Comparison of ENCODE assay signal across 1 cellular context in the genomic region with DNA sequence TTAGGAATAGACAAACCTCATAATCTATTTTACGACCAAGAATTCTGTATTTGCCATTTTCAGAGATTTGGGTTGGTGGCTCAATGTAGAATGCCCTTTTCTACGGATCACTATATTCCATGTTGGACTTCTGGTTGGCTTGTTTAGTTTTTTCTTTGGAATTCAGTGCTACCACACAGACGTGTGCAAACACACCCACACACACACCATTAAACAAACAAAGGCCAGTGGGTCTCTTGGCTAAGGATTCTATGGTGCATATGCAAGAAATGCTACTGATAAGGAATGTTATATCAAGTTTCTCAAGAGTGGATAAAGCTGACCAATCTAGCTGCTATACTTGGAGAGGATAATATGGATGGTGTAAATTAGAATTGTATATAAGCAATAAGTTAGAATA.
TF ChIP-seq lines count a peak whose summit lies in the region.

No MANE protein-coding gene starts in this region.

TF ChIP-seq in GM23338, 12 proteins besides CTCF, POLR2A, EP300 and RAD21 (continued from another document):
- TF ChIP-seq, protein P1, sequence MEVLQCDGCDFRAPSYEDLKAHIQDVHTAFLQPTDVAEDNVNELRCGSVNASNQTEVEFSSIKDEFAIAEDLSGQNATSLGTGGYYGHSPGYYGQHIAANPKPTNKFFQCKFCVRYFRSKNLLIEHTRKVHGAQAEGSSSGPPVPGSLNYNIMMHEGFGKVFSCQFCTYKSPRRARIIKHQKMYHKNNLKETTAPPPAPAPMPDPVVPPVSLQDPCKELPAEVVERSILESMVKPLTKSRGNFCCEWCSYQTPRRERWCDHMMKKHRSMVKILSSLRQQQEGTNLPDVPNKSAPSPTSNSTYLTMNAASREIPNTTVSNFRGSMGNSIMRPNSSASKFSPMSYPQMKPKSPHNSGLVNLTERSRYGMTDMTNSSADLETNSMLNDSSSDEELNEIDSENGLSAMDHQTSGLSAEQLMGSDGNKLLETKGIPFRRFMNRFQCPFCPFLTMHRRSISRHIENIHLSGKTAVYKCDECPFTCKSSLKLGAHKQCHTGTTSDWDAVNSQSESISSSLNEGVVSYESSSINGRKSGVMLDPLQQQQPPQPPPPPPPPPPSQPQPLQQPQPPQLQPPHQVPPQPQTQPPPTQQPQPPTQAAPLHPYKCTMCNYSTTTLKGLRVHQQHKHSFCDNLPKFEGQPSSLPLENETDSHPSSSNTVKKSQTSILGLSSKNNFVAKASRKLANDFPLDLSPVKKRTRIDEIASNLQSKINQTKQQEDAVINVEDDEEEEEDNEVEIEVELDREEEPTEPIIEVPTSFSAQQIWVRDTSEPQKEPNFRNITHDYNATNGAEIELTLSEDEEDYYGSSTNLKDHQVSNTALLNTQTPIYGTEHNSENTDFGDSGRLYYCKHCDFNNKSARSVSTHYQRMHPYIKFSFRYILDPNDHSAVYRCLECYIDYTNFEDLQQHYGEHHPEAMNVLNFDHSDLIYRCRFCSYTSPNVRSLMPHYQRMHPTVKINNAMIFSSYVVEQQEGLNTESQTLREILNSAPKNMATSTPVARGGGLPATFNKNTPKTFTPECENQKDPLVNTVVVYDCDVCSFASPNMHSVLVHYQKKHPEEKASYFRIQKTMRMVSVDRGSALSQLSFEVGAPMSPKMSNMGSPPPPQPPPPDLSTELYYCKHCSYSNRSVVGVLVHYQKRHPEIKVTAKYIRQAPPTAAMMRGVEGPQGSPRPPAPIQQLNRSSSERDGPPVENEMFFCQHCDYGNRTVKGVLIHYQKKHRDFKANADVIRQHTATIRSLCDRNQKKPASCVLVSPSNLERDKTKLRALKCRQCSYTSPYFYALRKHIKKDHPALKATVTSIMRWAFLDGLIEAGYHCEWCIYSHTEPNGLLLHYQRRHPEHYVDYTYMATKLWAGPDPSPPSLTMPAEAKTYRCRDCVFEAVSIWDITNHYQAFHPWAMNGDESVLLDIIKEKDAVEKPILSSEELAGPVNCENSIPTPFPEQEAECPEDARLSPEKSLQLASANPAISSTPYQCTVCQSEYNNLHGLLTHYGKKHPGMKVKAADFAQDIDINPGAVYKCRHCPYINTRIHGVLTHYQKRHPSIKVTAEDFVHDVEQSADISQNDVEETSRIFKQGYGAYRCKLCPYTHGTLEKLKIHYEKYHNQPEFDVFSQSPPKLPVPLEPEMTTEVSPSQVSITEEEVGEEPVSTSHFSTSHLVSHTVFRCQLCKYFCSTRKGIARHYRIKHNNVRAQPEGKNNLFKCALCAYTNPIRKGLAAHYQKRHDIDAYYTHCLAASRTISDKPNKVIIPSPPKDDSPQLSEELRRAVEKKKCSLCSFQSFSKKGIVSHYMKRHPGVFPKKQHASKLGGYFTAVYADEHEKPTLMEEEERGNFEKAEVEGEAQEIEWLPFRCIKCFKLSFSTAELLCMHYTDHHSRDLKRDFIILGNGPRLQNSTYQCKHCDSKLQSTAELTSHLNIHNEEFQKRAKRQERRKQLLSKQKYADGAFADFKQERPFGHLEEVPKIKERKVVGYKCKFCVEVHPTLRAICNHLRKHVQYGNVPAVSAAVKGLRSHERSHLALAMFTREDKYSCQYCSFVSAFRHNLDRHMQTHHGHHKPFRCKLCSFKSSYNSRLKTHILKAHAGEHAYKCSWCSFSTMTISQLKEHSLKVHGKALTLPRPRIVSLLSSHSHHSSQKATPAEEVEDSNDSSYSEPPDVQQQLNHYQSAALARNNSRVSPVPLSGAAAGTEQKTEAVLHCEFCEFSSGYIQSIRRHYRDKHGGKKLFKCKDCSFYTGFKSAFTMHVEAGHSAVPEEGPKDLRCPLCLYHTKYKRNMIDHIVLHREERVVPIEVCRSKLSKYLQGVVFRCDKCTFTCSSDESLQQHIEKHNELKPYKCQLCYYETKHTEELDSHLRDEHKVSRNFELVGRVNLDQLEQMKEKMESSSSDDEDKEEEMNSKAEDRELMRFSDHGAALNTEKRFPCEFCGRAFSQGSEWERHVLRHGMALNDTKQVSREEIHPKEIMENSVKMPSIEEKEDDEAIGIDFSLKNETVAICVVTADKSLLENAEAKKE (CRISPR knock-in tag; IDR thresholded peaks at IDR 0.05), result no peak
- TF ChIP-seq EZH2phosphoT487 (IDR thresholded peaks at IDR 0.05; ENCODE audit: unreplicated experiment), result no peak
- TF ChIP-seq STAT1 (IDR thresholded peaks at IDR 0.05; ENCODE audit: unreplicated experiment), result no peak
- no peak for TF ChIP-seq POLR2AphosphoS5 (IDR thresholded peaks at IDR 0.05; ENCODE audit: low read depth)
- TF ChIP-seq NANOG (IDR thresholded peaks at IDR 0.05; ENCODE audit: borderline replicate concordance), result no peak
- no peak for TF ChIP-seq JUNB (IDR thresholded peaks at IDR 0.05; ENCODE audit: unreplicated experiment)
- TF ChIP-seq CREB1 (CRISPR knock-in tag; IDR thresholded peaks at IDR 0.05; ENCODE audit: low read depth), result no peak
- no peak for TF ChIP-seq EZH2 (IDR thresholded peaks at IDR 0.05; ENCODE audit: low read depth, unreplicated experiment)
- no peak for TF ChIP-seq ZNF114 (CRISPR knock-in tag; IDR thresholded peaks at IDR 0.05)
- TF ChIP-seq, protein P2, sequence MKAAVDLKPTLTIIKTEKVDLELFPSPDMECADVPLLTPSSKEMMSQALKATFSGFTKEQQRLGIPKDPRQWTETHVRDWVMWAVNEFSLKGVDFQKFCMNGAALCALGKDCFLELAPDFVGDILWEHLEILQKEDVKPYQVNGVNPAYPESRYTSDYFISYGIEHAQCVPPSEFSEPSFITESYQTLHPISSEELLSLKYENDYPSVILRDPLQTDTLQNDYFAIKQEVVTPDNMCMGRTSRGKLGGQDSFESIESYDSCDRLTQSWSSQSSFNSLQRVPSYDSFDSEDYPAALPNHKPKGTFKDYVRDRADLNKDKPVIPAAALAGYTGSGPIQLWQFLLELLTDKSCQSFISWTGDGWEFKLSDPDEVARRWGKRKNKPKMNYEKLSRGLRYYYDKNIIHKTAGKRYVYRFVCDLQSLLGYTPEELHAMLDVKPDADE (IDR thresholded peaks at IDR 0.05), result no peak
- TF ChIP-seq ZNF331 (CRISPR knock-in tag; IDR thresholded peaks at IDR 0.05; ENCODE audit: low read depth), result no peak
